28 cellular contexts compared by ENCODE assay signal in genomic region chr3:12506201-12506600, GRCh38. TPM values are rescaled to one million over a fixed set of nuclear protein-coding genes. Genes with fewer than 3 reads are reported as not detected.
DNase-seq lines count a peak whose midpoint lies in the region; ATAC-seq and TF ChIP-seq lines count a peak whose summit lies in the region.
"Had no signal": no experiment of that assay in that cellular context is flagged by ENCODE, and none has a peak within 500 bp of the region (broad histone marks: within the 10 kb centered on the region; RNA-seq: fewer than 3 reads in every experiment).

No MANE protein-coding gene starts in this region.

- peaks cover 20% of the 10 kb centered on the region for H3K4me1 ChIP-seq in RWPE2 (ENCODE audit: insufficient read depth, poor library complexity, severe bottlenecking)
- H3K4me1 ChIP-seq in heart left ventricle: peaks cover 0 to 10% (median 0%) of the 10 kb centered on the region in 12 donors
- H3K4me1 ChIP-seq: BLaER1 had no signal

- H3K4me1 Mint-ChIP-seq in nephron progenitor cell: peaks cover 31% of the 10 kb centered on the region
- H3K4me1 Mint-ChIP-seq: CD4-positive, alpha-beta memory T cell; CD4-positive, CD25-positive, alpha-beta regulatory T cell; CD8-positive, alpha-beta memory T cell had no signal

- H3K9me3 ChIP-seq in RWPE2 (ENCODE audit: severe bottlenecking) (no peaks in the 10 kb centered on the region), heart left ventricle (no peaks in the 10 kb centered on the region)
- H3K9me3 ChIP-seq: BE2C, BLaER1 had no signal

- no peak for DNase-seq in RWPE1 (ENCODE audit: low spot score)
- no peak for DNase-seq in RWPE2 (ENCODE audit: low spot score)
- peak; percentile 20 for DNase-seq in nephron progenitor cell
- DNase-seq in SK-N-DZ (ENCODE audit: low spot score): no peak
- no peak for DNase-seq in heart left ventricle
- no peak for DNase-seq in activated naive CD4-positive, alpha-beta T cell treated with anti-CD3 and anti-CD28 coated beads, Interleukin-2, amount 50 U/mL, for 16 hours
- DNase-seq: 8988T; ACHN; BE2C; C1 segment of cervical spinal cord; CD4-positive, alpha-beta memory T cell; CD4-positive, CD25-positive, alpha-beta regulatory T cell; CD8-positive, alpha-beta memory T cell; COR-L47; DMS 273 treated with DMSO at 0.1 percent for 48 hours; DMS153; DMS53; DMS79; DND-41; EL; GDM1 had no signal

- H3K27ac Mint-ChIP-seq in nephron progenitor cell: no peak overlapping the region
- H3K27ac Mint-ChIP-seq: CD4-positive, alpha-beta memory T cell; CD4-positive, CD25-positive, alpha-beta regulatory T cell had no signal

- TF ChIP-seq CTCF in RWPE1 (conservative IDR thresholded peaks at IDR 0.05; ENCODE audit: low read depth): no peak
- TF ChIP-seq CTCF in RWPE2 (IDR thresholded peaks at IDR 0.05; ENCODE audit: poor library complexity, severe bottlenecking): no peak
- TF ChIP-seq CTCF in nephron progenitor cell (IDR thresholded peaks at IDR 0.05): no peak
- TF ChIP-seq CTCF in heart left ventricle (IDR thresholded peaks at IDR 0.05): no peak

- H3K27ac ChIP-seq in RWPE1: peak overlapping the region; percentile 95
- H3K27ac ChIP-seq in RWPE2 (ENCODE audit: poor library complexity, severe bottlenecking): peak overlapping the region; percentile 79
- H3K27ac ChIP-seq in heart left ventricle: no peak overlapping the region
- H3K27ac ChIP-seq: BLaER1 had no signal

- peaks cover 62% of the 10 kb centered on the region for H3K36me3 ChIP-seq in RWPE2 (ENCODE audit: low read depth)
- H3K36me3 ChIP-seq in heart left ventricle: peaks cover 0 to 75% (median 49%) of the 10 kb centered on the region in 9 donors

- peaks cover 2% of the 10 kb centered on the region for H3K27me3 Mint-ChIP-seq in nephron progenitor cell (ENCODE audit: low read depth, poor library complexity)
- H3K27me3 Mint-ChIP-seq: CD4-positive, alpha-beta memory T cell; CD4-positive, CD25-positive, alpha-beta regulatory T cell; CD8-positive, alpha-beta memory T cell had no signal

- H3K4me3 ChIP-seq in RWPE2 (ENCODE audit: severe bottlenecking): no peak overlapping the region
- H3K4me3 ChIP-seq in heart left ventricle: no peak overlapping the region
- H3K4me3 ChIP-seq: BLaER1, GM12878 had no signal

- POLR2A ChIA-PET in RWPE1 (lab: Yijun Ruan, JAX; ENCODE audit: low non-redundant PET): no interaction called here

- no peak for TF ChIP-seq POLR2A in heart left ventricle (IDR thresholded peaks at IDR 0.05)

- WGBS in heart left ventricle, 4 donors: 95 to 98% (median 96%) methylated on average over 5 of the region's 5 CpGs

- ATAC-seq in RWPE2 (ENCODE audit: low read depth) (no peak), heart left ventricle (no peak)
- ATAC-seq: GM12878 had no signal

- peaks cover 66% of the 10 kb centered on the region for H3K36me3 Mint-ChIP-seq in nephron progenitor cell (ENCODE audit: low read depth)

- CTCF ChIA-PET in RWPE1 (lab: Yijun Ruan, JAX): no interaction called here

- no peaks in the 10 kb centered on the region for H3K9me3 Mint-ChIP-seq in nephron progenitor cell
- H3K9me3 Mint-ChIP-seq: CD14-positive monocyte; CD4-positive, alpha-beta memory T cell; CD4-positive, CD25-positive, alpha-beta regulatory T cell; CD8-positive, alpha-beta memory T cell had no signal

- H3K27me3 ChIP-seq in RWPE2 (ENCODE audit: insufficient read depth, poor library complexity, severe bottlenecking) (no peaks in the 10 kb centered on the region), heart left ventricle (no peaks in the 10 kb centered on the region)
- H3K27me3 ChIP-seq: BE2C, BLaER1 had no signal

- H3K4me3 Mint-ChIP-seq in nephron progenitor cell: no peak overlapping the region
- H3K4me3 Mint-ChIP-seq: CD14-positive monocyte; CD4-positive, alpha-beta memory T cell; CD4-positive, CD25-positive, alpha-beta regulatory T cell; CD8-positive, alpha-beta memory T cell had no signal

- intact Hi-C loops in heart left ventricle (cut with DNase I): no loop called here

RNA-seq across cellular contexts. Expression of gene TSEN2, which starts 21.9 kb away (rescaled TPM):
- polyA plus RNA-seq in SK-N-DZ (2014; cell fraction: cytosol; rRNA removed): 40.5 and 42.2 TPM in 2 replicates
- polyA plus RNA-seq in SK-N-DZ (2014; cell fraction: nucleus; rRNA removed): 45.3 and 70.0 TPM in 2 replicates
- total RNA-seq in heart left ventricle: 10 to 100 TPM; 14.3 to 21.6 (median 18.4) TPM
- polyA plus RNA-seq in heart left ventricle: 10 to 100 TPM; 17.6 to 22.3 TPM

RNA-seq across cellular contexts. Expression of gene MKRN2OS, which starts 39.1 kb away (rescaled TPM):
- not detected in 2 replicates for polyA plus RNA-seq in SK-N-DZ (2014; cell fraction: cytosol; rRNA removed)
- not detected in 2 replicates for polyA plus RNA-seq in SK-N-DZ (2014; cell fraction: nucleus; rRNA removed)
- 10 to 100 TPM in 1 of 9 donors, 1 to 10 TPM in 4, under 1 TPM in 1, not detected in 3; 0.42 to 11.4 (median 1.7) TPM for total RNA-seq in heart left ventricle
- 1 to 10 TPM in 1 of 2 donors, not detected in 1; 1.1 TPM for polyA plus RNA-seq in heart left ventricle
- total RNA-seq: A673; CD4-positive, alpha-beta memory T cell; CD4-positive, CD25-positive, alpha-beta regulatory T cell; CD8-positive, alpha-beta memory T cell; Daoy; G401 had no signal
- polyA plus RNA-seq: AG04450; CD14-positive monocyte; CD4-positive, alpha-beta memory T cell; CD8-positive, alpha-beta memory T cell had no signal

RNA-seq across cellular contexts. Expression of gene MKRN2, which starts 50.7 kb away (rescaled TPM):
- polyA plus RNA-seq in SK-N-DZ (2014; cell fraction: cytosol; rRNA removed): 56.5 and 64.9 TPM in 2 replicates
- polyA plus RNA-seq in SK-N-DZ (2014; cell fraction: nucleus; rRNA removed): 44.1 and 50.6 TPM in 2 replicates
- total RNA-seq in heart left ventricle: 10 to 100 TPM; 27.6 to 42.2 (median 32.9) TPM
- polyA plus RNA-seq in heart left ventricle: 10 to 100 TPM; 23.2 to 33.9 TPM

Comparison
In these comparisons a context has a peak if more than half of its experiments do, and no peak if none do; other contexts are left out.
1. H3K27ac ChIP-seq: peak in RWPE1 (single experiment) and RWPE2 (single experiment); none in heart left ventricle (0 of 12).